In the genomic region with DNA sequence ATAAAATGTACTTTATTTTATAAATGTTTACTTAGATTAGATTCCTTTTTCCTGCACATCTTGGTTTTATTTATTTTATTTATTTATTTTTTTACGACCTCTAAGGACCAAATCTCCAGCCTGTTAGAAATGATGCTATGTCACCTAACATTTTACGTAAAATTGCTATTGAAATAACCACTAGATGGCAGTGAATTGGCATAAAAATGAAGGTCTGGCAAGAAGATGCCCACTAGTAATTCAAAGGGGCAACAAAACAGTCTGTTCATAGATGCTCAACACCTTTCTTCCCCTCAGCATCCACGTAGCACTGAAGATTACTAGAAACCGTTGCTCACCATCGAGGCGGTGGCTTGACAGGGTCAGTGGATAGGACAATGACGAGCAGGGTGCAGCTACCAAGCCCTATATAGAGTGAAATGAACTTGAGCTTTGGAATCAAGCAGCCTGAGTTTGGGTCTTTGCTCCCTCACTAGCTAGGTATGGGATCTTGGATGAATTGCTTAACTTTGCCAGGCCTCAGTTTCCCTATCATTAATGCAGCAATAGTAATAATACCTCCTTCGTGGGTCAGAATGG, we compare ENCODE assay signal across 8 cellular contexts.
A peak's percentile ranks its signal among the peaks of the same experiment; 100 is the strongest.
DNase-seq lines count a peak whose midpoint lies in the region; ATAC-seq and TF ChIP-seq lines count a peak whose summit lies in the region.

No MANE protein-coding gene starts in this region.

- H3K9me3 ChIP-seq in gastrocnemius medialis: no peaks in the 10 kb centered on the region
- H3K9me3 ChIP-seq in suprapubic skin: no peaks in the 10 kb centered on the region

- H3K4me3 ChIP-seq in fibroblast of pulmonary artery (replicated peaks; ENCODE audit: low read depth, low read length): no peak overlapping the region
- no peak overlapping the region for H3K4me3 ChIP-seq in gastrocnemius medialis
- no peak overlapping the region for H3K4me3 ChIP-seq in suprapubic skin

- H3K36me3 ChIP-seq in gastrocnemius medialis (no peaks in the 10 kb centered on the region), suprapubic skin (no peaks in the 10 kb centered on the region)

- H3K27me3 ChIP-seq in gastrocnemius medialis (no peaks in the 10 kb centered on the region), suprapubic skin (no peaks in the 10 kb centered on the region)

- H3K27ac ChIP-seq in C4-2B (no peak overlapping the region), gastrocnemius medialis (no peak overlapping the region), suprapubic skin (no peak overlapping the region)

- ATAC-seq in gastrocnemius medialis (peak in 1 of 2 donors; percentile 39), GM19395 (IDR thresholded peaks at IDR 0.05; ENCODE audit: unreplicated experiment) (no peak)

- TF ChIP-seq POLR2A in gastrocnemius medialis (IDR thresholded peaks at IDR 0.05): no peak
- no peak for TF ChIP-seq POLR2A in suprapubic skin (IDR thresholded peaks at IDR 0.05)

- WGBS in suprapubic skin: 34% methylated on average over 8 of the region's 8 CpGs

- intact Hi-C loops in gastrocnemius medialis (cut with DNase I; ENCODE audit: low total_unique reads): loop anchor here (1.0 to 10.0 kb wide), 2 partner anchors 241 to 343 kb away; no protein-coding TSS in a partner anchor

- DNase-seq in HS-5 (ENCODE audit: low read depth) (peak; percentile 18), RPMI7951 (ENCODE audit: low read depth) (peak; percentile 11), fibroblast of pulmonary artery (ENCODE audit: low read depth) (peak; percentile 61), gastrocnemius medialis (no peak), suprapubic skin (ENCODE audit: low spot score in 2 of 2) (no peak), 8988T (no peak)

- in situ Hi-C loops in gastrocnemius medialis (cut with MboI; ENCODE audit: low sequenced_read_pairs in 4 of 4): loop anchor here in 2 of 4 donors (10.0 to 25.0 kb wide), 2 partner anchors 94 to 351 kb away; no protein-coding TSS in a partner anchor

- TF ChIP-seq EP300 in suprapubic skin (IDR thresholded peaks at IDR 0.05): no peak

- H3K4me1 ChIP-seq in gastrocnemius medialis: no peaks in the 10 kb centered on the region
- peaks cover 16% of the 10 kb centered on the region for H3K4me1 ChIP-seq in suprapubic skin

- TF ChIP-seq CTCF in C4-2B (conservative IDR thresholded peaks at IDR 0.05): peak; percentile 75
- peak; percentile 49 for TF ChIP-seq CTCF in fibroblast of pulmonary artery (IDR thresholded peaks at IDR 0.05; ENCODE audit: low read length, missing control alignments)
- TF ChIP-seq CTCF in gastrocnemius medialis (IDR thresholded peaks at IDR 0.05 in 4 of 5, conservative IDR thresholded peaks at IDR 0.05 in 1 of 5): peak; percentile 16 to 65 (median 44)
- peak in 1 of 2 donors; percentile 18 for TF ChIP-seq CTCF in suprapubic skin (IDR thresholded peaks at IDR 0.05)

Comparison
In these comparisons a context has a peak if more than half of its experiments do, and no peak if none do; other contexts are left out.
1. DNase-seq: peak in HS-5 (single experiment), RPMI7951 (single experiment) and fibroblast of pulmonary artery (single experiment); none in gastrocnemius medialis (0 of 2), suprapubic skin (0 of 2) and 8988T (single experiment).